25 cellular contexts compared by ENCODE assay signal in the genomic region with DNA sequence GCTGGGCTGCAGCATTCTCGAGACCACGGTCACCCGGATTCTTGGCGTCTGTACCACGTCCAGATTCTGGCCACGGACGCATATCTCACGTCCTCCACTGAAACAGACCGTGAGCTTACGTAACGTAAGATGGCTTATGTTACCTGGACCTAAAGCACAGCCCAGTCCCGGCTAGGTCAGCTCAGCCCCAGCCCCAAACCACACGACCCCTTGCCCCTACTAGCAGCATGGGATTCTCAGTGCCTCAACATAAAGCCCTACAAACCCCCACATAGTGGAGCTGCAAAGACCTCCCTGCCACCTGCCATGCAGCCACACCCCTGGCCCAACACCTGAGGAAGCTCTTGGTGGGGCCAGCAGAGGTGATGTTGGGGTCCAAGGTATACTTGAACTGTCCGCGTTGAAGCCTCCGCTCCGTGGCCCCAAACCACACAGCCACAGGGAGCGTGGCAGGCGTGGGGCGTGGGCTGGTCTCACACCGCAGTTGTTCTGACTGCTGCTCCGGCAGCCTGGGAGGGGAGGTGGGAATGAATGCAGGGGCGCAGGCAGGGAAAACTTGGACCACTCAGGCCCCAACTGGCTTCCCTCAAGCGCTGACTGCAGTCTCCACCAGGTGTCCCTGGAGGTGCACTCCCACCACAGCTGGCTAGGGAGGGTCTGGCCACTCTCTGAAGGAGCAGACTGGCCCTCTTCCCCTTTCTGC. TPM values are rescaled to one million over a fixed set of nuclear protein-coding genes. Genes with fewer than 3 reads are reported as not detected.
DNase-seq lines count a peak whose midpoint lies in the region; ATAC-seq and TF ChIP-seq lines count a peak whose summit lies in the region.
"Had no signal": no experiment of that assay in that cellular context is flagged by ENCODE, and none has a peak within 500 bp of the region (broad histone marks: within the 10 kb centered on the region; RNA-seq: fewer than 3 reads in every experiment).

No MANE protein-coding gene starts in this region.

- CTCF ChIA-PET in mammary epithelial cell (lab: Charles Lee; ENCODE audit: low non-redundant PET) = interaction anchor here (0.6 kb wide), 1 partner anchor 135 kb away, joined by 6 read pairs; no protein-coding TSS in a partner anchor
- CTCF ChIA-PET in MCF 10A (lab: Yijun Ruan, JAX) = interaction anchor here (1.4 to 22.6 kb wide), 4 partner anchors 11 to 22 kb away, joined by 3 to 647 read pairs (median 17); a partner anchor contains a TSS

- POLR2A ChIA-PET in MCF 10A (lab: Yijun Ruan, JAX) = interaction anchor here (1.2 to 22.1 kb wide), 3 partner anchors 13 to 25 kb away, joined by 3 to 749 read pairs (median 65); a partner anchor contains a TSS

- no peak overlapping the region for H3K4me2 ChIP-seq in mammary epithelial cell (ENCODE audit: insufficient read depth, low read depth, low read length)
- H3K4me2 ChIP-seq: smooth muscle cell had no signal

- H3K27ac Mint-ChIP-seq in MCF 10A (ENCODE audit: low read depth, unreplicated experiment) = no peak overlapping the region
- H3K27ac Mint-ChIP-seq in glutamatergic neuron (ENCODE audit: unreplicated experiment) = no peak overlapping the region
- H3K27ac Mint-ChIP-seq: activated CD4-positive, alpha-beta T cell treated with anti-CD3 and anti-CD28 coated beads, Interleukin-2, amount 10 ng/mL, durations not matched to agents 7 days and 5 days had no signal

- in situ Hi-C loops in mammary epithelial cell (cut with MboI; ENCODE audit: low sequenced_read_pairs in 2 of 2) (no loop called here), astrocyte of the cerebellum (cut with HindIII; ENCODE audit: low sequenced_read_pairs) (no loop called here)

- H2AFZ ChIP-seq in mammary epithelial cell (ENCODE audit: low read depth, low read length) = no peak overlapping the region
- H2AFZ ChIP-seq: parathyroid adenoma had no signal

- H3K36me3 ChIP-seq in mammary epithelial cell (ENCODE audit: insufficient read depth, low read length) = peaks cover 56% of the 10 kb centered on the region
- H3K36me3 ChIP-seq: gastrocnemius medialis had no signal

- H3K4me3 ChIP-seq in mammary epithelial cell (replicated peaks in 1 of 3; ENCODE audit: insufficient read depth in 1 of 3, low read depth in 2 of 3, low read length in 3 of 3) (no peak overlapping the region), astrocyte of the cerebellum (ENCODE audit: low read depth, low read length) (no peak overlapping the region)
- H3K4me3 ChIP-seq: gastrocnemius medialis, smooth muscle cell, suprapubic skin had no signal

- H3K27me3 Mint-ChIP-seq in MCF 10A (ENCODE audit: insufficient read depth, unreplicated experiment) (no peaks in the 10 kb centered on the region), glutamatergic neuron (ENCODE audit: unreplicated experiment) (peaks cover 5% of the 10 kb centered on the region)
- H3K27me3 Mint-ChIP-seq: activated CD4-positive, alpha-beta T cell treated with anti-CD3 and anti-CD28 coated beads, Interleukin-2, amount 10 ng/mL, durations not matched to agents 7 days and 5 days had no signal

- H3K27me3 ChIP-seq in mammary epithelial cell (ENCODE audit: insufficient read depth, low read length) = no peaks in the 10 kb centered on the region
- H3K27me3 ChIP-seq: gastrocnemius medialis, suprapubic skin had no signal

- 92% methylated on average over 12 of the region's 24 CpGs for WGBS in mammary epithelial cell (ENCODE audit: low coverage, missing lambda C conversion rate)

- H3K9ac ChIP-seq in mammary epithelial cell (ENCODE audit: insufficient read depth, low read length) = no peak overlapping the region
- H3K9ac ChIP-seq: parathyroid adenoma had no signal

- dilution Hi-C loops in mammary epithelial cell (cut with HindIII; ENCODE audit: low sequenced_read_pairs) = no loop called here

- H3K27ac ChIP-seq in mammary epithelial cell (ENCODE audit: insufficient read depth, low read depth, low read length) (no peak overlapping the region), substantia nigra (ENCODE audit: low read depth, low read length, poor library complexity, severe bottlenecking) (peak overlapping the region; percentile 72)
- H3K27ac ChIP-seq: gastrocnemius medialis, parathyroid adenoma, suprapubic skin had no signal

- H3K79me2 ChIP-seq in mammary epithelial cell (ENCODE audit: insufficient read depth, low read length) = peaks cover 58% of the 10 kb centered on the region
- H3K79me2 ChIP-seq: parathyroid adenoma had no signal

- no peaks in the 10 kb centered on the region for H4K20me1 ChIP-seq in mammary epithelial cell (ENCODE audit: insufficient read depth, low read length)

- DNase-seq in mammary epithelial cell (no peak), MCF 10A (ENCODE audit: unreplicated experiment) (no peak), astrocyte of the cerebellum (ENCODE audit: low read depth) (no peak), glutamatergic neuron (peak; percentile 4), substantia nigra (lab: John Stamatoyannopoulos, UW) (no peak), HuH-7.5 (ENCODE audit: low spot score) (no peak)
- DNase-seq: activated CD4-positive, alpha-beta T cell treated with anti-CD3 and anti-CD28 coated beads, Interleukin-2, amount 10 ng/mL, durations not matched to agents 7 days and 5 days; amniotic stem cell; Calu3; cortex of kidney; gastrocnemius medialis; NCI-H1694; RPMI8226; stimulated activated CD8-positive, alpha-beta memory T cell treated with anti-CD3 and anti-CD28 coated beads, Interleukin-4, amount 100 ng/mL, for 48 hours; SW 1271 had no signal

- intact Hi-C loops in mammary epithelial cell (cut with micrococcal nuclease) (no loop called here), MCF 10A (cut with micrococcal nuclease) (no loop called here)

- TF ChIP-seq CTCF in mammary epithelial cell (conservative IDR thresholded peaks at IDR 0.05 in 1 of 2, IDR thresholded peaks at IDR 0.05 in 1 of 2; ENCODE audit: extremely low read depth in 1 of 2, insufficient read depth in 1 of 2, low read depth in 1 of 2, low read length in 2 of 2) = peak in 1 of 2 donors; percentile 3
- no peak for TF ChIP-seq CTCF in MCF 10A (IDR thresholded peaks at IDR 0.05; ENCODE audit: unreplicated experiment)
- TF ChIP-seq CTCF in astrocyte of the cerebellum (IDR thresholded peaks at IDR 0.05; ENCODE audit: low read depth, low read length, missing control alignments) = peak; percentile 9
- no peak for TF ChIP-seq CTCF in glutamatergic neuron (IDR thresholded peaks at IDR 0.05; ENCODE audit: partially characterized antibody, unreplicated experiment)

- H3K9me3 ChIP-seq in mammary epithelial cell (replicated peaks; ENCODE audit: insufficient read depth, low read length) = no peaks in the 10 kb centered on the region
- H3K9me3 ChIP-seq: gastrocnemius medialis, suprapubic skin had no signal

- H3K4me3 Mint-ChIP-seq in MCF 10A (ENCODE audit: unreplicated experiment) (no peak overlapping the region), glutamatergic neuron (ENCODE audit: unreplicated experiment) (no peak overlapping the region)
- H3K4me3 Mint-ChIP-seq: activated CD4-positive, alpha-beta T cell treated with anti-CD3 and anti-CD28 coated beads, Interleukin-2, amount 10 ng/mL, durations not matched to agents 7 days and 5 days had no signal

- H3K4me1 Mint-ChIP-seq in MCF 10A (ENCODE audit: insufficient read depth, unreplicated experiment) = peaks cover 15% of the 10 kb centered on the region
- H3K4me1 Mint-ChIP-seq in glutamatergic neuron (ENCODE audit: low read depth, unreplicated experiment) = no peaks in the 10 kb centered on the region
- H3K4me1 Mint-ChIP-seq: activated CD4-positive, alpha-beta T cell treated with anti-CD3 and anti-CD28 coated beads, Interleukin-2, amount 10 ng/mL, durations not matched to agents 7 days and 5 days had no signal

- TSS peak; percentile 17 for BruUV-seq in mammary epithelial cell (replicated peaks; lab: Mats Ljungman, UMichigan)
- BruUV-seq in MCF 10A (replicated peaks; lab: Mats Ljungman, UMichigan) = no TSS peak

- ATAC-seq in HG02571 (IDR thresholded peaks at IDR 0.05; ENCODE audit: unreplicated experiment) (no peak), HG03520 (IDR thresholded peaks at IDR 0.05; ENCODE audit: unreplicated experiment) (no peak)
- ATAC-seq: gastrocnemius medialis had no signal

- H3K9me3 Mint-ChIP-seq in MCF 10A (ENCODE audit: unreplicated experiment) = no peaks in the 10 kb centered on the region
- peaks cover 2% of the 10 kb centered on the region for H3K9me3 Mint-ChIP-seq in glutamatergic neuron (ENCODE audit: unreplicated experiment)
- H3K9me3 Mint-ChIP-seq: activated CD4-positive, alpha-beta T cell treated with anti-CD3 and anti-CD28 coated beads, Interleukin-2, amount 10 ng/mL, durations not matched to agents 7 days and 5 days had no signal

- H3K36me3 Mint-ChIP-seq in MCF 10A (ENCODE audit: insufficient read depth, unreplicated experiment) (peaks cover 83% of the 10 kb centered on the region), glutamatergic neuron (ENCODE audit: unreplicated experiment) (no peaks in the 10 kb centered on the region)

- H3K4me1 ChIP-seq in mammary epithelial cell (ENCODE audit: insufficient read depth, low read length) = peaks cover 22% of the 10 kb centered on the region
- H3K4me1 ChIP-seq: gastrocnemius medialis, parathyroid adenoma had no signal

RNA-seq across cellular contexts. Expression of a gene that starts 14.5 kb away (rescaled TPM):
- total RNA-seq in mammary epithelial cell = 100 to 1,000 TPM; 163 to 195 TPM
- polyA plus RNA-seq in mammary epithelial cell = 100 TPM
- polyA minus RNA-seq in mammary epithelial cell = 205 TPM
- 90.0 and 101 TPM in 2 replicates for total RNA-seq in MCF 10A (2022)
- 195 TPM for total RNA-seq in glutamatergic neuron (ENCODE audit: unreplicated experiment)

RNA-seq across cellular contexts. Expression of a gene that starts 24.5 kb away (rescaled TPM):
- total RNA-seq in mammary epithelial cell (10 to 100 TPM; 25.6 to 27.3 TPM), MCF 10A (2022) (31.9 and 32.5 TPM in 2 replicates), glutamatergic neuron (ENCODE audit: unreplicated experiment) (15.3 TPM)
- polyA plus RNA-seq in mammary epithelial cell = 46.3 TPM
- 13.6 TPM for polyA minus RNA-seq in mammary epithelial cell

RNA-seq across cellular contexts. Expression of a gene that starts 24.7 kb away (rescaled TPM):
- 100 to 1,000 TPM in 1 of 2 donors, 10 to 100 TPM in 1; 80.5 to 270 TPM for total RNA-seq in mammary epithelial cell
- polyA plus RNA-seq in mammary epithelial cell = 224 TPM
- 32.7 TPM for polyA minus RNA-seq in mammary epithelial cell
- total RNA-seq in MCF 10A (2022) = 356 and 372 TPM in 2 replicates
- 154 TPM for total RNA-seq in glutamatergic neuron (ENCODE audit: unreplicated experiment)

RNA-seq across cellular contexts. Expression of a gene that starts 31.1 kb away (rescaled TPM):
- total RNA-seq in mammary epithelial cell (10 to 100 TPM in 1 of 2 donors, 1 to 10 TPM in 1; 7.2 to 13.2 TPM), MCF 10A (2022) (8.6 and 9.1 TPM in 2 replicates), glutamatergic neuron (ENCODE audit: unreplicated experiment) (15.8 TPM)
- polyA plus RNA-seq in mammary epithelial cell = 11.7 TPM
- 10.1 TPM for polyA minus RNA-seq in mammary epithelial cell

RNA-seq across cellular contexts. Expression of a gene that starts 43.4 kb away (rescaled TPM):
- total RNA-seq in mammary epithelial cell (not detected), MCF 10A (2022) (not detected in 2 replicates), glutamatergic neuron (ENCODE audit: unreplicated experiment) (0.66 TPM)
- polyA plus RNA-seq in mammary epithelial cell = not detected
- polyA minus RNA-seq in mammary epithelial cell = not detected
- total RNA-seq: A172; activated CD4-positive, alpha-beta T cell treated with anti-CD3 and anti-CD28 coated beads, Interleukin-2, amount 10 ng/mL, durations not matched to agents 7 days and 5 days; Calu3; gastrocnemius medialis; liver; M059J; myocyte; smooth muscle cell; suprapubic skin had no signal
- polyA plus RNA-seq: BJ, liver had no signal
